ENCODE assay signal across 1 cellular context in the genomic region with DNA sequence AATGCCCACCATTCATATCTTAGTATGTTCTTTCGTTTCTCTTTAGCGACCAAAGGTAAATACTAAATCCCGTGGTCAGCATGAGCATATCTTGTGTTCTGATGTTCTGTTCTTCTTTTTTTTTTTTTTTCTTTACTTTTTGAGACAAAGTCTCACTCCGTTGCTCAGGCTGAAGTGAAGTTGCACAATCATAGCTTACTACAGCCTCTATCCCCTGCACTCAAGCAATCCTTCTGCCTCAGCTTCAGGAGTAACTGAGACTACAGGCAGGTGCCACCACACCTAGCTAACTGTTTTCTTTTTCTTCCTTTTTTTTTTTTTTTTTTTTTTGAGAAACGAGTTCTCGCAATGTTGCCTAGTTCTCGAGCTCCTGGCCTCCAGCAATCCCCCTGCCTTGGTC.
TF ChIP-seq lines count a peak whose summit lies in the region.

No MANE protein-coding gene starts in this region.

TF ChIP-seq in H1, 55 proteins besides CTCF, POLR2A, EP300 and RAD21:
- no peak for TF ChIP-seq SUZ12 (IDR thresholded peaks at IDR 0.05; ENCODE audit: low read length)
- peak; percentile 28; the same call in 1 of the 2 replicates for TF ChIP-seq CEBPB (IDR thresholded peaks at IDR 0.05; ENCODE audit: low read depth, low read length)
TF ChIP-seq in H1: peak in this region for 1.
